ENCODE assay signal across 9 cellular contexts in genomic region chr14:64503184-64503433, GRCh38. TPM values are rescaled to one million over a fixed set of nuclear protein-coding genes. Genes with fewer than 3 reads are reported as not detected.
DNase-seq lines count a peak whose midpoint lies in the region; ATAC-seq, FAIRE-seq and TF ChIP-seq lines count a peak whose summit lies in the region.
"Had no signal": no experiment of that assay in that cellular context is flagged by ENCODE, and none has a peak within 500 bp of the region (broad histone marks: within the 10 kb centered on the region; RNA-seq: fewer than 3 reads in every experiment).

No MANE protein-coding gene starts in this region.

- H3K9me3 ChIP-seq in iPS-18c (ENCODE audit: control insufficient read depth, insufficient read depth, low read length) (no peaks in the 10 kb centered on the region), suprapubic skin (no peaks in the 10 kb centered on the region)

- TF ChIP-seq CTCF in 22Rv1 (IDR thresholded peaks at IDR 0.05) (no peak), suprapubic skin (IDR thresholded peaks at IDR 0.05) (no peak), GM10248 (IDR thresholded peaks at IDR 0.05; ENCODE audit: control extremely low read depth, extremely low read depth, low read depth, missing control alignments) (no peak)

- H3K9me3 Mint-ChIP-seq in activated naive CD8-positive, alpha-beta T cell (ENCODE audit: low read depth): no peaks in the 10 kb centered on the region

- no peak for FAIRE-seq in H54 (lab: Jason Lieb, UNC)

- peak overlapping the region; percentile 100 for H3K4me3 Mint-ChIP-seq in activated naive CD8-positive, alpha-beta T cell

- CTCF ChIA-PET in GM10248 (lab: Yijun Ruan, JAX): interaction anchor here (0.7 to 3.5 kb wide), 7 partner anchors 8 to 159 kb away, joined by 3 to 24 read pairs (median 6); no protein-coding TSS in a partner anchor

- no peak for TF ChIP-seq EP300 in suprapubic skin (IDR thresholded peaks at IDR 0.05)

- H3K4me3 ChIP-seq in iPS-18c (ENCODE audit: insufficient read depth, low read depth, low read length): peak overlapping the region; percentile 86
- H3K4me3 ChIP-seq in suprapubic skin: peak overlapping the region; percentile 93

- peak overlapping the region; percentile 99 for H3K27ac Mint-ChIP-seq in activated naive CD8-positive, alpha-beta T cell

- POLR2A ChIA-PET in GM10248 (lab: Yijun Ruan, JAX): no interaction called here

- H3K27ac ChIP-seq in 22Rv1 (peak overlapping the region; percentile 99), suprapubic skin (peak overlapping the region; percentile 98)

- H3K27me3 ChIP-seq in suprapubic skin: no peaks in the 10 kb centered on the region

- peaks cover 56% of the 10 kb centered on the region for H3K4me1 ChIP-seq in suprapubic skin

- peak; percentile 2 for ATAC-seq in GM21825 (IDR thresholded peaks at IDR 0.05; ENCODE audit: unreplicated experiment)

- H3K36me3 Mint-ChIP-seq in activated naive CD8-positive, alpha-beta T cell: peaks cover 9% of the 10 kb centered on the region

- no peaks in the 10 kb centered on the region for H3K27me3 Mint-ChIP-seq in activated naive CD8-positive, alpha-beta T cell

- peaks cover 70% of the 10 kb centered on the region for H3K4me1 Mint-ChIP-seq in activated naive CD8-positive, alpha-beta T cell (ENCODE audit: low read depth)

- DNase-seq in suprapubic skin (ENCODE audit: low spot score in 2 of 2) (no peak), GM10248 (ENCODE audit: extremely low spot score) (no peak), H54 (ENCODE audit: insufficient read length, low spot score) (no peak), C1 segment of cervical spinal cord (lab: John Stamatoyannopoulos, UW) (no peak)

- TF ChIP-seq POLR2A in suprapubic skin (IDR thresholded peaks at IDR 0.05) (no peak), H54 (IDR thresholded peaks at IDR 0.05; ENCODE audit: low read depth, low read length) (no peak)

- 0% methylated on average over 10 of the region's 21 CpGs for WGBS in suprapubic skin

- no peaks in the 10 kb centered on the region for H3K36me3 ChIP-seq in suprapubic skin

RNA-seq across cellular contexts. Expression of gene ZBTB25, which starts 0.5 kb away (rescaled TPM):
- total RNA-seq in suprapubic skin: 10 to 100 TPM in 3 of 4 donors, 1 to 10 TPM in 1; 5.9 to 29.9 (median 11.4) TPM

RNA-seq across cellular contexts. Expression of gene ZBTB1, which starts 1.5 kb away (rescaled TPM):
- 100 to 1,000 TPM in 1 of 4 donors, 10 to 100 TPM in 3; 33.4 to 129 (median 59.8) TPM for total RNA-seq in suprapubic skin

RNA-seq across cellular contexts. Expression of gene HSPA2, which starts 37.4 kb away (rescaled TPM):
- 10 to 100 TPM; 70.8 to 98.0 (median 91.6) TPM for total RNA-seq in suprapubic skin

RNA-seq across cellular contexts. Expression of gene AKAP5, which starts 37.8 kb away (rescaled TPM):
- under 1 TPM; 0.08 to 0.56 (median 0.34) TPM for total RNA-seq in suprapubic skin

RNA-seq across cellular contexts. Expression of gene PPP1R36, which starts 46.7 kb away (rescaled TPM):
- 1 to 10 TPM in 2 of 4 donors, under 1 TPM in 1, not detected in 1; 0.72 to 2.7 (median 1.5) TPM for total RNA-seq in suprapubic skin
- total RNA-seq: glomerular endothelial cell had no signal
